ENCODE assay signal across 1 cellular context in genomic region chr2:189517847-189518535, GRCh38.
TF ChIP-seq lines count a peak whose summit lies in the region.

No MANE protein-coding gene starts in this region.

TF ChIP-seq in IMR-90, 13 proteins besides CTCF, POLR2A, EP300 and RAD21 (continued from another document):
- no peak for TF ChIP-seq USF2 (IDR thresholded peaks at IDR 0.05; ENCODE audit: low read depth, low read length)
- no peak for TF ChIP-seq MAFK (IDR thresholded peaks at IDR 0.05; ENCODE audit: low read depth, low read length)
- TF ChIP-seq MXI1 (IDR thresholded peaks at IDR 0.05; ENCODE audit: borderline replicate concordance, low read depth, low read length), result no peak
- no peak for TF ChIP-seq RFX5 (IDR thresholded peaks at IDR 0.05; ENCODE audit: low read depth, low read length)
- TF ChIP-seq RCOR1 (IDR thresholded peaks at IDR 0.05; ENCODE audit: insufficient replicate concordance, low read length), result no peak
- no peak for TF ChIP-seq NFE2L2 (IDR thresholded peaks at IDR 0.05; ENCODE audit: low read depth, low read length)
- no peak for TF ChIP-seq CEBPB (IDR thresholded peaks at IDR 0.05; ENCODE audit: low read depth, low read length)
- TF ChIP-seq SMC3 (IDR thresholded peaks at IDR 0.05; ENCODE audit: low read depth, low read length), result no peak
- no peak for TF ChIP-seq MAZ (IDR thresholded peaks at IDR 0.05; ENCODE audit: borderline replicate concordance, low read depth, low read length)
TF ChIP-seq in IMR-90: peak in this region for 0.
